Comparison of ENCODE assay signal across 20 cellular contexts in genomic region chrX:118579417-118579816, GRCh38.
DNase-seq lines count a peak whose midpoint lies in the region; ATAC-seq, FAIRE-seq and TF ChIP-seq lines count a peak whose summit lies in the region.
"Had no signal": no experiment of that assay in that cellular context is flagged by ENCODE, and none has a peak within 500 bp of the region (broad histone marks: within the 10 kb centered on the region; RNA-seq: fewer than 3 reads in every experiment).

No MANE protein-coding gene starts in this region.

- peaks cover 2% of the 10 kb centered on the region for H3K9me3 Mint-ChIP-seq in CD8-positive, alpha-beta T cell
- H3K9me3 Mint-ChIP-seq in astrocyte (ENCODE audit: unreplicated experiment): no peaks in the 10 kb centered on the region
- H3K9me3 Mint-ChIP-seq in nephron progenitor cell: peaks cover 21% of the 10 kb centered on the region
- no peaks in the 10 kb centered on the region for H3K9me3 Mint-ChIP-seq in T-cell

- peaks cover 81% of the 10 kb centered on the region for H3K36me3 Mint-ChIP-seq in CD8-positive, alpha-beta T cell
- no peaks in the 10 kb centered on the region for H3K36me3 Mint-ChIP-seq in astrocyte (ENCODE audit: low read depth, unreplicated experiment)
- H3K36me3 Mint-ChIP-seq in nephron progenitor cell (ENCODE audit: low read depth): peaks cover 32% of the 10 kb centered on the region
- H3K36me3 Mint-ChIP-seq in T-cell: peaks cover 24% of the 10 kb centered on the region

- H3K27ac ChIP-seq in CD8-positive, alpha-beta T cell (ENCODE audit: low read depth, low read length): no peak overlapping the region
- H3K27ac ChIP-seq in HEK293 (ENCODE audit: extremely low read depth, low read depth, low read length) (no peak overlapping the region), astrocyte (ENCODE audit: low read depth, low read length) (no peak overlapping the region)
- H3K27ac ChIP-seq: BLaER1 treated with 17β-estradiol and CSF1 and Interleukin-3, amounts not matched to agents 10 nM and 100 nM had no signal

- no peaks in the 10 kb centered on the region for H3K4me1 ChIP-seq in CD8-positive, alpha-beta T cell (ENCODE audit: insufficient read depth, low read length)
- H3K4me1 ChIP-seq in HEK293 (ENCODE audit: control insufficient read depth, insufficient read depth, low read length) (no peaks in the 10 kb centered on the region), astrocyte (ENCODE audit: insufficient read depth, low read length) (no peaks in the 10 kb centered on the region)
- H3K4me1 ChIP-seq: BLaER1 treated with 17β-estradiol and CSF1 and Interleukin-3, amounts not matched to agents 10 nM and 100 nM had no signal

- no peak overlapping the region for H3K4me3 Mint-ChIP-seq in CD8-positive, alpha-beta T cell
- H3K4me3 Mint-ChIP-seq in astrocyte (ENCODE audit: unreplicated experiment) (no peak overlapping the region), nephron progenitor cell (no peak overlapping the region), T-cell (no peak overlapping the region)

- no peaks in the 10 kb centered on the region for H3K9me3 ChIP-seq in CD8-positive, alpha-beta T cell (ENCODE audit: low read length)
- H3K9me3 ChIP-seq in HEK293 (ENCODE audit: control insufficient read depth, insufficient read depth, low read depth, low read length) (no peaks in the 10 kb centered on the region), astrocyte (ENCODE audit: insufficient read depth, low read depth, low read length) (no peaks in the 10 kb centered on the region), MG63 (no peaks in the 10 kb centered on the region)

- peak; percentile 72 for FAIRE-seq in astrocyte (lab: Jason Lieb, UNC)
- FAIRE-seq: G401.6 had no signal

- H3K4me2 ChIP-seq in astrocyte (ENCODE audit: low read length): no peak overlapping the region
- H3K4me2 ChIP-seq: BLaER1 treated with 17β-estradiol and CSF1 and Interleukin-3, amounts not matched to agents 10 nM and 100 nM had no signal

- H3K36me3 ChIP-seq in CD8-positive, alpha-beta T cell (ENCODE audit: insufficient read depth, low read length): peaks cover 18% of the 10 kb centered on the region
- H3K36me3 ChIP-seq in HEK293 (ENCODE audit: control insufficient read depth in 2 of 2, insufficient read depth in 1 of 2, low read length in 2 of 2): no peaks in the 10 kb centered on the region
- no peaks in the 10 kb centered on the region for H3K36me3 ChIP-seq in astrocyte (ENCODE audit: insufficient read depth, low read length)
- no peaks in the 10 kb centered on the region for H3K36me3 ChIP-seq in MG63

- H3K4me3 ChIP-seq in CD8-positive, alpha-beta T cell (ENCODE audit: low read depth, low read length): no peak overlapping the region
- H3K4me3 ChIP-seq in HEK293 (ENCODE audit: low read depth, low read length) (no peak overlapping the region), astrocyte (ENCODE audit: insufficient read depth, low read depth, low read length) (no peak overlapping the region), MG63 (no peak overlapping the region)
- H3K4me3 ChIP-seq: BLaER1 treated with 17β-estradiol and CSF1 and Interleukin-3, amounts not matched to agents 10 nM and 100 nM had no signal

- H3K79me2 ChIP-seq in astrocyte (ENCODE audit: insufficient read depth, low read length): no peaks in the 10 kb centered on the region

- CTCF ChIA-PET in CD8-positive, alpha-beta T cell (lab: Charles Lee): no interaction called here
- CTCF ChIA-PET in HEK293 (lab: Yijun Ruan, JAX) (no interaction called here), T-cell (lab: Charles Lee) (interaction anchor here in 1 of 2 donors (0.6 kb wide), 1 partner anchor 23 kb away, joined by 7 read pairs; no protein-coding TSS in a partner anchor)

- H3K27me3 ChIP-seq in CD8-positive, alpha-beta T cell (ENCODE audit: insufficient read depth, low read length): no peaks in the 10 kb centered on the region
- H3K27me3 ChIP-seq in astrocyte (ENCODE audit: insufficient read depth, low read length) (no peaks in the 10 kb centered on the region), MG63 (no peaks in the 10 kb centered on the region)
- H3K27me3 ChIP-seq: BLaER1 treated with 17β-estradiol and CSF1 and Interleukin-3, amounts not matched to agents 10 nM and 100 nM had no signal

- no peaks in the 10 kb centered on the region for H3K27me3 Mint-ChIP-seq in CD8-positive, alpha-beta T cell (ENCODE audit: low read depth)
- H3K27me3 Mint-ChIP-seq in astrocyte (ENCODE audit: low read depth, unreplicated experiment) (no peaks in the 10 kb centered on the region), nephron progenitor cell (ENCODE audit: low read depth, poor library complexity) (peaks cover 3% of the 10 kb centered on the region), T-cell (peaks cover 0 to 6% of the 10 kb centered on the region in 2 donors)

- intact Hi-C loops in CD8-positive, alpha-beta T cell (cut with DNase I, micrococcal nuclease): loop anchor here in 1 of 2 experiments (10.0 kb wide), 1 partner anchor 55 kb away; no protein-coding TSS in a partner anchor

- peak overlapping the region; percentile 37 for H3K27ac Mint-ChIP-seq in CD8-positive, alpha-beta T cell
- no peak overlapping the region for H3K27ac Mint-ChIP-seq in astrocyte (ENCODE audit: unreplicated experiment)
- H3K27ac Mint-ChIP-seq in nephron progenitor cell: peak overlapping the region; percentile 43
- no peak overlapping the region for H3K27ac Mint-ChIP-seq in T-cell

- H2AFZ ChIP-seq in astrocyte (ENCODE audit: low read depth, low read length): no peak overlapping the region

- H3K4me1 Mint-ChIP-seq in CD8-positive, alpha-beta T cell (ENCODE audit: low read depth): no peaks in the 10 kb centered on the region
- H3K4me1 Mint-ChIP-seq in astrocyte (ENCODE audit: low read depth, unreplicated experiment): no peaks in the 10 kb centered on the region
- H3K4me1 Mint-ChIP-seq in nephron progenitor cell: peaks cover 15% of the 10 kb centered on the region
- H3K4me1 Mint-ChIP-seq in T-cell: no peaks in the 10 kb centered on the region

- H3K9ac ChIP-seq in astrocyte (ENCODE audit: low read length): no peak overlapping the region
- H3K9ac ChIP-seq: BLaER1 treated with 17β-estradiol and CSF1 and Interleukin-3, amounts not matched to agents 10 nM and 100 nM had no signal

- POLR2A ChIA-PET in CD8-positive, alpha-beta T cell (lab: Charles Lee): no interaction called here
- POLR2A ChIA-PET in HEK293 (lab: Yijun Ruan, JAX) (no interaction called here), T-cell (lab: Charles Lee) (no interaction called here)

- no peak for TF ChIP-seq CTCF in CD8-positive, alpha-beta T cell (IDR thresholded peaks at IDR 0.05)
- TF ChIP-seq CTCF in HEK293 (tag by site-specific recombination; IDR thresholded peaks at IDR 0.05) (no peak), astrocyte (IDR thresholded peaks at IDR 0.05; ENCODE audit: insufficient read depth, low read depth, low read length) (no peak), nephron progenitor cell (IDR thresholded peaks at IDR 0.05) (no peak)

- H4K20me1 ChIP-seq in astrocyte (ENCODE audit: insufficient read depth, low read length): no peaks in the 10 kb centered on the region

- no peak for ATAC-seq in CD8-positive, alpha-beta T cell
- ATAC-seq in T-cell (replicated peaks in 1 of 4): no peak
- ATAC-seq: PC-3 had no signal

- DNase-seq in CD8-positive, alpha-beta T cell: no peak
- DNase-seq in astrocyte (ENCODE audit: low read depth) (no peak), nephron progenitor cell (no peak), T-cell (no peak), globus pallidus (ENCODE audit: low spot score) (no peak), MG63 (no peak)
- DNase-seq: DMS 273 treated with DMSO at 0.1 percent for 48 hours, DND-41, HCEC 1CT, Kasumi-1, MM.1S, NCI-H1092, NCI-H1436 treated with DMSO at 0.1 percent for 48 hours, NCI-H2029 treated with DMSO at 0.1 percent for 48 hours, PC-3, RPMI8226, SIG-M5 had no signal

TF ChIP-seq in HEK293, 187 proteins besides CTCF, POLR2A, EP300 and RAD21:
- TF ChIP-seq TRIM28 (IDR thresholded peaks at IDR 0.05; ENCODE audit: borderline replicate concordance, low read length) (peak; percentile 58; the same call in 1 of the 2 replicates), ZNF571 (tag by site-specific recombination; IDR thresholded peaks at IDR 0.05) (no peak), PRDM6 (tag by site-specific recombination; IDR thresholded peaks at IDR 0.05) (peak; percentile 77), FEZF1 (tag by site-specific recombination; IDR thresholded peaks at IDR 0.05) (0 out of 2 replicates have a peak, but pooled peaks have one; percentile 14), OSR2 (tag by site-specific recombination; IDR thresholded peaks at IDR 0.05) (peak; percentile 87), ZNF561 (tag by site-specific recombination; IDR thresholded peaks at IDR 0.05; ENCODE audit: borderline replicate concordance) (no peak), ZNF19 (tag by site-specific recombination; IDR thresholded peaks at IDR 0.05; ENCODE audit: low read depth) (no peak), WT1 (tag by site-specific recombination; IDR thresholded peaks at IDR 0.05) (peak; percentile 20; the same call in 1 of the 2 replicates), ZNF747 (tag by site-specific recombination; IDR thresholded peaks at IDR 0.05) (no peak), ZFHX2 (tag by site-specific recombination; conservative IDR thresholded peaks at IDR 0.05) (0 out of 2 replicates have a peak, but pooled peaks have one; percentile 23), TCF7L2 (IDR thresholded peaks at IDR 0.05; ENCODE audit: borderline replicate concordance, low read depth, low read length) (peak; percentile 65; the same call in 1 of the 2 replicates)

Comparison
In these comparisons a context has a peak if more than half of its experiments do, and no peak if none do; other contexts are left out.
1. H3K27ac Mint-ChIP-seq: peak in CD8-positive, alpha-beta T cell (single experiment) and nephron progenitor cell (single experiment); none in astrocyte (single experiment) and T-cell (0 of 2).